24 cellular contexts compared by ENCODE assay signal in genomic region chr21:29330797-29331196, GRCh38.
"Had no signal": no experiment of that assay in that cellular context is flagged by ENCODE, and none has a peak within 500 bp of the region (broad histone marks: within the 10 kb centered on the region; RNA-seq: fewer than 3 reads in every experiment).

No MANE protein-coding gene starts in this region.

- ATAC-seq: activated naive CD4-positive, alpha-beta T cell treated with anti-CD3 and anti-CD28 coated beads, Interleukin-2, amount 50 U/mL, for 72 hours; activated T-cell treated with anti-CD3 and anti-CD28 coated beads, Interleukin-2, amount 50 U/mL, for 72 hours; left cardiac atrium; left ventricle myocardium superior; stimulated activated memory B cell treated with anti-CD40 and anti-IgM and Interleukin-4, amounts not matched to agents 10 μg/mL and 1 μg/mL and 100 μg/mL, for 72 hours had no signal

- DNase-seq: activated CD4-positive, alpha-beta T cell treated with anti-CD3 and anti-CD28 coated beads for 4 hours; activated CD4-positive, alpha-beta T cell treated with anti-CD3 and anti-CD28 coated beads, Interleukin-2, amount 50 U/mL, for 4 hours; activated naive CD4-positive, alpha-beta T cell; activated T-cell treated with anti-CD3 and anti-CD28 coated beads for 4 hours; activated T-cell treated with anti-CD3 and anti-CD28 coated beads, Interleukin-2, amount 50 U/mL, for 72 hours; esophagus squamous epithelium; foreskin melanocyte; glutamatergic neuron; islet precursor cell; left cardiac atrium; left ventricle myocardium superior; retina; sigmoid colon; small intestine; stimulated activated CD4-positive, alpha-beta T cell treated with anti-CD3 and anti-CD28 coated beads, Interleukin-1b, Interleukin-23, amount 100 ng/mL, for 48 hours; stimulated activated CD4-positive, alpha-beta T cell treated with anti-CD3 and anti-CD28 coated beads, Interleukin-4, amount 100 ng/mL, for 4 hours; stimulated activated CD8-positive, alpha-beta memory T cell treated with anti-CD3 and anti-CD28 coated beads, Interleukin-4, amount 100 ng/mL, for 48 hours; stomach; tibial artery had no signal

- FAIRE-seq: bronchial epithelial cell, endometrium, small intestine had no signal

- H3K27me3 ChIP-seq: esophagus squamous epithelium, sigmoid colon, stomach, tibial artery had no signal

- H3K4me3 ChIP-seq: esophagus squamous epithelium, sigmoid colon, stomach had no signal

- H3K9me3 ChIP-seq: esophagus squamous epithelium, sigmoid colon, stomach, tibial artery had no signal

- H3K27ac ChIP-seq: epithelial cell of prostate, stomach had no signal
